ENCODE assay signal across 1 cellular context in the genomic region with DNA sequence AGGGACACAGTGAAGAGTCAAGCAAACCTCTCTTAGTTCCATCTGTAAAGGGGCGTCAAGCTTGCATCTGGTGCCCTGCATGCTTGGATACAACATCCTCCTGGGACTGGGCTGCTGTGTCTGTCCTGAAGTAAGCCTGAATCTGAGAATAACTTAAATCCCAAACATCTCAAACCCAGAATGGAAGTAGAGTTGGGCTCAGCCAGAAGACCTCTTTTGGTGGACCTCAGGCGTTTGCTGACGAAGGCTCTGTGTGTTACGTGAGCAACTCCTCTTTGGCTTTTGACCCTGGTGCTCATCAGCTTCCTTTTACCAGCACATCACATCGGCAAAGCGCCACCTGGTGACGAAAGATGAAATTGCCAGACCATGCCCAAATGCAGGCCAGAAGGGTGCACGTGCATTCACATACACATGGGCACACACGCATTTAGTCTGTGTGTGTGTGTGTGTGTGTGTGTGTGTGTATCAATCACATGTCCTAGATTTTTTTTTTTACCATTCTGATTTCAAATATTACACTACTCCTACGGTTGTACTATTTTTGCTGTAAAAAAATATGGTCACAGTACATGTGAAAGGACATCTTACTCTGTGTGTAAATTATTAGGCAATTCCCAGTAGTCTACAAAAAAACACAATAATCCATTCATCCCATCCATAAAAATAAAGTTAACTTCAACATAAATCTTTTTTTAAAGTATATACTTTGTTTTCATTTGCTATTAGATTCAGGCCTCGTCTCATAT.
A peak's percentile ranks its signal among the peaks of the same experiment; 100 is the strongest.
TF ChIP-seq lines count a peak whose summit lies in the region.

No MANE protein-coding gene starts in this region.

TF ChIP-seq in HepG2, 621 proteins besides CTCF, POLR2A, EP300 and RAD21 (continued from another document and continues in another):
- peak; percentile 69; the same call in 1 of the 2 replicates for TF ChIP-seq BORCS8-MEF2B (CRISPR knock-in tag; IDR thresholded peaks at IDR 0.05)
- peak; percentile 83 for TF ChIP-seq ZNF781 (CRISPR knock-in tag; IDR thresholded peaks at IDR 0.05; ENCODE audit: borderline replicate concordance, not compliant biosample characterization)
- TF ChIP-seq KLF16 (CRISPR knock-in tag; IDR thresholded peaks at IDR 0.05), result peak in 1 of 2 experiments; percentile 81; a peak in 2 of 4 replicates
- TF ChIP-seq HDAC1 (CRISPR knock-in tag; IDR thresholded peaks at IDR 0.05), result peak; percentile 68
- TF ChIP-seq MIER3 (CRISPR knock-in tag; IDR thresholded peaks at IDR 0.05; ENCODE audit: borderline replicate concordance), result peak; percentile 64; the same call in 1 of the 2 replicates
- TF ChIP-seq ZNF20 (CRISPR knock-in tag; IDR thresholded peaks at IDR 0.05), result no peak
- peak; percentile 49; the same call in 1 of the 2 replicates for TF ChIP-seq ARID4A (CRISPR knock-in tag; IDR thresholded peaks at IDR 0.05; ENCODE audit: borderline replicate concordance)
- 0 out of 2 replicates have a peak, but pooled peaks have one; percentile 39 for TF ChIP-seq ZNF574 (CRISPR knock-in tag; IDR thresholded peaks at IDR 0.05)
- peak; percentile 85 for TF ChIP-seq XRCC5 (optimal IDR thresholded peaks at IDR 0.05; ENCODE audit: low read length)
- TF ChIP-seq, protein P1, sequence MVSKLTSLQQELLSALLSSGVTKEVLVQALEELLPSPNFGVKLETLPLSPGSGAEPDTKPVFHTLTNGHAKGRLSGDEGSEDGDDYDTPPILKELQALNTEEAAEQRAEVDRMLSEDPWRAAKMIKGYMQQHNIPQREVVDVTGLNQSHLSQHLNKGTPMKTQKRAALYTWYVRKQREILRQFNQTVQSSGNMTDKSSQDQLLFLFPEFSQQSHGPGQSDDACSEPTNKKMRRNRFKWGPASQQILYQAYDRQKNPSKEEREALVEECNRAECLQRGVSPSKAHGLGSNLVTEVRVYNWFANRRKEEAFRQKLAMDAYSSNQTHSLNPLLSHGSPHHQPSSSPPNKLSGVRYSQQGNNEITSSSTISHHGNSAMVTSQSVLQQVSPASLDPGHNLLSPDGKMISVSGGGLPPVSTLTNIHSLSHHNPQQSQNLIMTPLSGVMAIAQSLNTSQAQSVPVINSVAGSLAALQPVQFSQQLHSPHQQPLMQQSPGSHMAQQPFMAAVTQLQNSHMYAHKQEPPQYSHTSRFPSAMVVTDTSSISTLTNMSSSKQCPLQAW (CRISPR knock-in tag; IDR thresholded peaks at IDR 0.05), result peak; percentile 73
- TF ChIP-seq NFATC3 (CRISPR knock-in tag; IDR thresholded peaks at IDR 0.05), result peak; percentile 79
- no peak for TF ChIP-seq SIN3A (IDR thresholded peaks at IDR 0.05; ENCODE audit: borderline replicate concordance, low read depth, low read length)
- TF ChIP-seq CREB1 (IDR thresholded peaks at IDR 0.05), result peak; percentile 79
- peak; percentile 53 for TF ChIP-seq CREB1 (CRISPR knock-in tag; IDR thresholded peaks at IDR 0.05)
- TF ChIP-seq, protein P2, sequence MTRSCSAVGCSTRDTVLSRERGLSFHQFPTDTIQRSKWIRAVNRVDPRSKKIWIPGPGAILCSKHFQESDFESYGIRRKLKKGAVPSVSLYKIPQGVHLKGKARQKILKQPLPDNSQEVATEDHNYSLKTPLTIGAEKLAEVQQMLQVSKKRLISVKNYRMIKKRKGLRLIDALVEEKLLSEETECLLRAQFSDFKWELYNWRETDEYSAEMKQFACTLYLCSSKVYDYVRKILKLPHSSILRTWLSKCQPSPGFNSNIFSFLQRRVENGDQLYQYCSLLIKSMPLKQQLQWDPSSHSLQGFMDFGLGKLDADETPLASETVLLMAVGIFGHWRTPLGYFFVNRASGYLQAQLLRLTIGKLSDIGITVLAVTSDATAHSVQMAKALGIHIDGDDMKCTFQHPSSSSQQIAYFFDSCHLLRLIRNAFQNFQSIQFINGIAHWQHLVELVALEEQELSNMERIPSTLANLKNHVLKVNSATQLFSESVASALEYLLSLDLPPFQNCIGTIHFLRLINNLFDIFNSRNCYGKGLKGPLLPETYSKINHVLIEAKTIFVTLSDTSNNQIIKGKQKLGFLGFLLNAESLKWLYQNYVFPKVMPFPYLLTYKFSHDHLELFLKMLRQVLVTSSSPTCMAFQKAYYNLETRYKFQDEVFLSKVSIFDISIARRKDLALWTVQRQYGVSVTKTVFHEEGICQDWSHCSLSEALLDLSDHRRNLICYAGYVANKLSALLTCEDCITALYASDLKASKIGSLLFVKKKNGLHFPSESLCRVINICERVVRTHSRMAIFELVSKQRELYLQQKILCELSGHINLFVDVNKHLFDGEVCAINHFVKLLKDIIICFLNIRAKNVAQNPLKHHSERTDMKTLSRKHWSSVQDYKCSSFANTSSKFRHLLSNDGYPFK (CRISPR knock-in tag; IDR thresholded peaks at IDR 0.05; ENCODE audit: borderline replicate concordance), result peak; percentile 60; the same call in 1 of the 2 replicates
- TF ChIP-seq FOSL2 (CRISPR knock-in tag; IDR thresholded peaks at IDR 0.05), result peak; percentile 68
- peak; percentile 67; the same call in 1 of the 2 replicates for TF ChIP-seq ZNF331 (CRISPR knock-in tag; IDR thresholded peaks at IDR 0.05)
- TF ChIP-seq ESRRA (CRISPR knock-in tag; IDR thresholded peaks at IDR 0.05; ENCODE audit: low read depth), result 0 out of 2 replicates have a peak, but pooled peaks have one; percentile 28
- TF ChIP-seq RXRA (CRISPR knock-in tag; IDR thresholded peaks at IDR 0.05), result peak; percentile 61; the same call in 1 of the 2 replicates
- no peak for TF ChIP-seq NFIC (IDR thresholded peaks at IDR 0.05; ENCODE audit: low read length)
- TF ChIP-seq ATF7-NPFF (CRISPR knock-in tag; IDR thresholded peaks at IDR 0.05; ENCODE audit: low read depth), result no peak
- TF ChIP-seq ZNF569 (CRISPR knock-in tag; IDR thresholded peaks at IDR 0.05; ENCODE audit: borderline replicate concordance), result no peak
- TF ChIP-seq DNMT3B (CRISPR knock-in tag; conservative IDR thresholded peaks at IDR 0.05), result peak; percentile 60; the same call in 1 of the 2 replicates
- 0 out of 2 replicates have a peak, but pooled peaks have one; percentile 58 for TF ChIP-seq ARNTL (CRISPR knock-in tag; IDR thresholded peaks at IDR 0.05)
- peak; percentile 59; the same call in 1 of the 2 replicates for TF ChIP-seq PPARG (CRISPR knock-in tag; conservative IDR thresholded peaks at IDR 0.05)
- peak; percentile 82 for TF ChIP-seq KDM2A (CRISPR knock-in tag; IDR thresholded peaks at IDR 0.05; ENCODE audit: borderline replicate concordance, low read depth)
- TF ChIP-seq AFF4 (CRISPR knock-in tag; IDR thresholded peaks at IDR 0.05), result 0 out of 2 replicates have a peak, but pooled peaks have one; percentile 47
- TF ChIP-seq, protein P3, sequence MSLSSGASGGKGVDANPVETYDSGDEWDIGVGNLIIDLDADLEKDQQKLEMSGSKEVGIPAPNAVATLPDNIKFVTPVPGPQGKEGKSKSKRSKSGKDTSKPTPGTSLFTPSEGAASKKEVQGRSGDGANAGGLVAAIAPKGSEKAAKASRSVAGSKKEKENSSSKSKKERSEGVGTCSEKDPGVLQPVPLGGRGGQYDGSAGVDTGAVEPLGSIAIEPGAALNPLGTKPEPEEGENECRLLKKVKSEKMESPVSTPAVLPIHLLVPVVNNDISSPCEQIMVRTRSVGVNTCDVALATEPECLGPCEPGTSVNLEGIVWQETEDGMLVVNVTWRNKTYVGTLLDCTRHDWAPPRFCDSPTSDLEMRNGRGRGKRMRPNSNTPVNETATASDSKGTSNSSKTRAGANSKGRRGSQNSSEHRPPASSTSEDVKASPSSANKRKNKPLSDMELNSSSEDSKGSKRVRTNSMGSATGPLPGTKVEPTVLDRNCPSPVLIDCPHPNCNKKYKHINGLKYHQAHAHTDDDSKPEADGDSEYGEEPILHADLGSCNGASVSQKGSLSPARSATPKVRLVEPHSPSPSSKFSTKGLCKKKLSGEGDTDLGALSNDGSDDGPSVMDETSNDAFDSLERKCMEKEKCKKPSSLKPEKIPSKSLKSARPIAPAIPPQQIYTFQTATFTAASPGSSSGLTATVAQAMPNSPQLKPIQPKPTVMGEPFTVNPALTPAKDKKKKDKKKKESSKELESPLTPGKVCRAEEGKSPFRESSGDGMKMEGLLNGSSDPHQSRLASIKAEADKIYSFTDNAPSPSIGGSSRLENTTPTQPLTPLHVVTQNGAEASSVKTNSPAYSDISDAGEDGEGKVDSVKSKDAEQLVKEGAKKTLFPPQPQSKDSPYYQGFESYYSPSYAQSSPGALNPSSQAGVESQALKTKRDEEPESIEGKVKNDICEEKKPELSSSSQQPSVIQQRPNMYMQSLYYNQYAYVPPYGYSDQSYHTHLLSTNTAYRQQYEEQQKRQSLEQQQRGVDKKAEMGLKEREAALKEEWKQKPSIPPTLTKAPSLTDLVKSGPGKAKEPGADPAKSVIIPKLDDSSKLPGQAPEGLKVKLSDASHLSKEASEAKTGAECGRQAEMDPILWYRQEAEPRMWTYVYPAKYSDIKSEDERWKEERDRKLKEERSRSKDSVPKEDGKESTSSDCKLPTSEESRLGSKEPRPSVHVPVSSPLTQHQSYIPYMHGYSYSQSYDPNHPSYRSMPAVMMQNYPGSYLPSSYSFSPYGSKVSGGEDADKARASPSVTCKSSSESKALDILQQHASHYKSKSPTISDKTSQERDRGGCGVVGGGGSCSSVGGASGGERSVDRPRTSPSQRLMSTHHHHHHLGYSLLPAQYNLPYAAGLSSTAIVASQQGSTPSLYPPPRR (CRISPR knock-in tag; IDR thresholded peaks at IDR 0.05; ENCODE audit: borderline replicate concordance), result no peak
- peak; percentile 78 for TF ChIP-seq SALL1 (CRISPR knock-in tag; IDR thresholded peaks at IDR 0.05)
- TF ChIP-seq NR2F6 (IDR thresholded peaks at IDR 0.05), result peak; percentile 92
- TF ChIP-seq NR2F6 (CRISPR knock-in tag; IDR thresholded peaks at IDR 0.05), result peak; percentile 96
- peak; percentile 83; the same call in 1 of the 2 replicates for TF ChIP-seq KDM1A (CRISPR knock-in tag; IDR thresholded peaks at IDR 0.05)
- TF ChIP-seq CAMTA2 (CRISPR knock-in tag; IDR thresholded peaks at IDR 0.05; ENCODE audit: borderline replicate concordance), result no peak
- 0 out of 2 replicates have a peak, but pooled peaks have one; percentile 32 for TF ChIP-seq MYNN (CRISPR knock-in tag; IDR thresholded peaks at IDR 0.05; ENCODE audit: low read depth)
